ENCODE assay signal across 1 cellular context in genomic region chr19:35740423-35741215, GRCh38.
TF ChIP-seq lines count a peak whose summit lies in the region.

No MANE protein-coding gene starts in this region.

TF ChIP-seq in GM12878, 131 proteins besides CTCF, POLR2A, EP300 and RAD21 (continued from another document):
- TF ChIP-seq CUX1 (IDR thresholded peaks at IDR 0.05; ENCODE audit: insufficient replicate concordance, low read depth, low read length) (no peak), SIX5 (IDR thresholded peaks at IDR 0.05; ENCODE audit: low read depth, low read length, severe bottlenecking) (no peak), ZBTB33 (IDR thresholded peaks at IDR 0.05) (no peak), RELA (IDR thresholded peaks at IDR 0.05; ENCODE audit: borderline replicate concordance, partially characterized antibody) (no peak), ZSCAN29 (IDR thresholded peaks at IDR 0.05) (no peak), SRF (IDR thresholded peaks at IDR 0.05; ENCODE audit: low read depth in 2 of 2, low read length in 2 of 2) (no peak), SIN3A (IDR thresholded peaks at IDR 0.05; ENCODE audit: low read depth, low read length) (peak; percentile 35; the same call in 1 of the 2 replicates), ATF2 (IDR thresholded peaks at IDR 0.05; ENCODE audit: low read length) (no peak), TAF1 (IDR thresholded peaks at IDR 0.05; ENCODE audit: borderline replicate concordance, low read depth, low read length) (peak; percentile 74), DPF2 (IDR thresholded peaks at IDR 0.05) (peak; percentile 37), SPI1 (IDR thresholded peaks at IDR 0.05; ENCODE audit: borderline replicate concordance, insufficient read depth, low read depth, low read length) (no peak)
